In the genomic region with DNA sequence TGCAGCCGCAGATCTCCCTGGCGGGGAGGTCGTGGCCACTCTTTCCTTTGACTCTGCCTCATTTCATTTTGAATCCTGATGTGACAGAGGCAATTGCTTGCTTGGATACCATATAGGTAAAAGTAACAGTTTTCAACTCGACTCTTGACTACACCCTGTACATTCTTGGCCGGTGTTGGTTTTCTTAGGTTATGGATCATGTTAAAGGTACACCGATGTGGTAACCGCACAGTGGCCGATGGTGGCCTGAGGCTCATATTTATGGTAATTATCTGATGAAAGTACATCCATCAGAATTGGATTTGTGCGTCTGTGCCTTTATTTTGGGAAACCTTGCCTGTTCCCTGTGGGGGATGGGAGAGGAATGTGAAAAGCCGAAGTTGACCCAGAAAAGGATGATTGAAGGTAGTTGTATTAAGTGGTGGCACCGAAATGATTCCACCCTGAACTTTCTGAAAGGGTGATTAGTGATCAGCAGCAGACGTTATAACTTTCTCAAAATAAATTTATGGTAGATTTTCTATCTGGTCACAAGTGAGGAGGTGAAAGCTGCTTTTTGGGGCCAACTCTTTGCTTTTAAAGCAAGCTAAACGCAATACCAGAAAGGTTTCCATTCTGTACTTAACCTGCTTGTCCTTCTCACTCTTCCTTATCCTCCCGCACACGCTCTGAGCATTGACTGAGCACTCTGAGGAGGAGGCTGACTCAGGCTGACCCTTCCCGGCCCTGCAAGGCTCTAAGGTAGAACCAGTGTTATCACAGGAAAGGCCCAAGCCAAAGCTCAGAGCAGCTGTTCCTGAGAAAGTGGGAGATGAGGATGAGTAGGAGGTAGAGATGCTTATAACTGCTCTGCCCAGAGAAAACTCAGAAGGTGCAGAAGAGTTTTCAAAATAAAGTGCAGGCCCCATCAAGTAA, we compare ENCODE assay signal across 8 cellular contexts. TPM values are rescaled to one million over a fixed set of nuclear protein-coding genes. Genes with fewer than 3 reads are reported as not detected.
DNase-seq lines count a peak whose midpoint lies in the region; ATAC-seq and TF ChIP-seq lines count a peak whose summit lies in the region.

No MANE protein-coding gene starts in this region.

- H3K4me3 ChIP-seq in BE2C (ENCODE audit: low read depth, low read length) (peak overlapping the region; percentile 68), ascending aorta (peak overlapping the region; percentile 78 to 96), suprapubic skin (peak overlapping the region; percentile 97)

- H3K27ac ChIP-seq in ascending aorta (peak overlapping the region; percentile 65 to 77), suprapubic skin (peak overlapping the region; percentile 97)

- 47% methylated on average over 16 of the region's 16 CpGs for WGBS in suprapubic skin

- ATAC-seq in left colon (peak; percentile 21), HG02678 (IDR thresholded peaks at IDR 0.05; ENCODE audit: unreplicated experiment) (no peak)

- H3K9me3 ChIP-seq in BE2C (no peaks in the 10 kb centered on the region), ascending aorta (no peaks in the 10 kb centered on the region), suprapubic skin (no peaks in the 10 kb centered on the region)

- DNase-seq in BE2C, result no peak
- peak; percentile 73 for DNase-seq in HT-29 (ENCODE audit: low spot score)
- DNase-seq in ascending aorta (ENCODE audit: low spot score in 2 of 2), result no peak
- DNase-seq in left colon, result peak in 1 of 2 donors; percentile 40
- no peak for DNase-seq in suprapubic skin (ENCODE audit: low spot score in 2 of 2)
- no peak for DNase-seq in G401 (ENCODE audit: low spot score)
- DNase-seq in NCI-H526 treated with DMSO at 0.1 percent for 48 hours (lab: John Stamatoyannopoulos, UW), result no peak

- H3K27me3 ChIP-seq in BE2C (peaks cover 39% of the 10 kb centered on the region), ascending aorta (no peaks in the 10 kb centered on the region), suprapubic skin (no peaks in the 10 kb centered on the region)

- no peaks in the 10 kb centered on the region for H3K4me1 ChIP-seq in BE2C
- H3K4me1 ChIP-seq in ascending aorta, result peaks cover 0 to 2% of the 10 kb centered on the region in 2 donors
- H3K4me1 ChIP-seq in suprapubic skin, result peaks cover 24% of the 10 kb centered on the region

- H3K36me3 ChIP-seq in BE2C, result no peaks in the 10 kb centered on the region
- H3K36me3 ChIP-seq in ascending aorta, result no peaks in the 10 kb centered on the region
- no peaks in the 10 kb centered on the region for H3K36me3 ChIP-seq in suprapubic skin

- no peak for TF ChIP-seq EP300 in suprapubic skin (IDR thresholded peaks at IDR 0.05)

- in situ Hi-C loops in G401 (cut with HindIII; ENCODE audit: low sequenced_read_pairs), result no loop called here

- no peak for TF ChIP-seq CTCF in BE2C (IDR thresholded peaks at IDR 0.05; ENCODE audit: low read depth, low read length)
- no peak for TF ChIP-seq CTCF in ascending aorta (IDR thresholded peaks at IDR 0.05)
- no peak for TF ChIP-seq CTCF in suprapubic skin (IDR thresholded peaks at IDR 0.05)

- intact Hi-C loops in ascending aorta (cut with DNase I), result loop anchor here (2.0 to 5.0 kb wide), 2 partner anchors 32 to 127 kb away; no protein-coding TSS in a partner anchor
- intact Hi-C loops in left colon (cut with DNase I, micrococcal nuclease), result no loop called here

- no peak for TF ChIP-seq POLR2A in suprapubic skin (IDR thresholded peaks at IDR 0.05)

RNA-seq across cellular contexts. Expression of gene B3GNT5, which starts 2.0 kb away (rescaled TPM):
- polyA plus RNA-seq in BE2C (2012; ENCODE audit: insufficient read depth, insufficient read length, low read depth), result 1.2 TPM
- 6.7 and 8.3 TPM in 2 replicates for total RNA-seq in HT-29 (2014; rRNA removed; shearing (Covaris generic))
- total RNA-seq in ascending aorta (0.11 TPM), left colon (100 to 1,000 TPM in 1 of 2 donors, 10 to 100 TPM in 1; 80.3 to 106 TPM), suprapubic skin (10 to 100 TPM; 14.6 to 30.8 (median 27.5) TPM)
- total RNA-seq in G401 (2014; rRNA removed; shearing (Covaris generic)), result not detected in 2 replicates
